23 cellular contexts compared by ENCODE assay signal in genomic region chr10:70448236-70448635, GRCh38. TPM values are rescaled to one million over a fixed set of nuclear protein-coding genes. Genes with fewer than 3 reads are reported as not detected.
"Had no signal": no experiment of that assay in that cellular context is flagged by ENCODE, and none has a peak within 500 bp of the region (broad histone marks: within the 10 kb centered on the region; RNA-seq: fewer than 3 reads in every experiment).

No MANE protein-coding gene starts in this region.

- H3K27me3 ChIP-seq: adrenal gland, transverse colon had no signal

- H3K4me3 ChIP-seq: adrenal gland, heart left ventricle, lung, smooth muscle cell, transverse colon had no signal

- DNase-seq: activated CD4-positive, alpha-beta T cell treated with anti-CD3 and anti-CD28 coated beads for 1 hour; activated naive CD4-positive, alpha-beta T cell; activated T-cell treated with anti-CD3 and anti-CD28 coated beads, Interleukin-2, amount 50 U/mL, for 1 hour; adrenal gland; cortex of kidney; endodermal cell; naive thymus-derived CD8-positive, alpha-beta T cell; occipital lobe; stimulated activated CD4-positive, alpha-beta T cell treated with anti-CD3 and anti-CD28 coated beads, Interleukin-15, amount 100 ng/mL, for 24 hours; stimulated activated CD8-positive, alpha-beta memory T cell treated with anti-CD3 and anti-CD28 coated beads, Interleukin-4, amount 100 ng/mL, for 48 hours; stimulated activated naive B cell treated with anti-CD40 and anti-IgM and Interleukin-4, amounts not matched to agents 10 μg/mL and 1 μg/mL and 100 μg/mL, for 72 hours; T-helper 9 cell; transverse colon had no signal

- H3K4me1 Mint-ChIP-seq: naive thymus-derived CD8-positive, alpha-beta T cell; stimulated activated naive B cell treated with anti-CD40 and anti-IgM and Interleukin-4, amounts not matched to agents 10 μg/mL and 1 μg/mL and 100 μg/mL, for 72 hours had no signal

- H3K27ac Mint-ChIP-seq: activated naive CD8-positive, alpha-beta T cell; activated T-helper 2 cell treated with anti-CD3 and anti-CD28 coated beads, Interferon-gamma antibody, Interleukin-2, Interleukin-4, amounts not matched to agents 10 μg/mL and 5 μg/mL and 100 μg/mL, durations not matched to agents 14 hours and 24 hours and 36 hours; endodermal cell; stimulated activated naive B cell treated with anti-CD40 and anti-IgM and Interleukin-4, amounts not matched to agents 10 μg/mL and 1 μg/mL and 100 μg/mL, for 72 hours had no signal

- H3K4me1 ChIP-seq: adrenal gland had no signal

- H3K27ac ChIP-seq: adrenal gland, heart left ventricle, transverse colon had no signal

- H3K9me3 Mint-ChIP-seq: activated T-helper 2 cell treated with anti-CD3 and anti-CD28 coated beads, Interferon-gamma antibody, Interleukin-2, Interleukin-4, amounts not matched to agents 10 μg/mL and 5 μg/mL and 100 μg/mL, durations not matched to agents 14 hours and 24 hours and 36 hours; endodermal cell; naive thymus-derived CD8-positive, alpha-beta T cell; stimulated activated naive B cell treated with anti-CD40 and anti-IgM and Interleukin-4, amounts not matched to agents 10 μg/mL and 1 μg/mL and 100 μg/mL, for 72 hours had no signal

- H3K9me3 ChIP-seq: adrenal gland, heart left ventricle, transverse colon had no signal

- H3K36me3 ChIP-seq: adrenal gland, heart left ventricle, transverse colon had no signal

- H3K4me3 Mint-ChIP-seq: activated naive CD8-positive, alpha-beta T cell; endodermal cell; naive thymus-derived CD8-positive, alpha-beta T cell; stimulated activated naive B cell treated with anti-CD40 and anti-IgM and Interleukin-4, amounts not matched to agents 10 μg/mL and 1 μg/mL and 100 μg/mL, for 72 hours had no signal

- ATAC-seq: heart left ventricle; naive thymus-derived CD8-positive, alpha-beta T cell; sciatic nerve; stimulated activated naive B cell treated with anti-CD40 and anti-IgM and Interleukin-4, amounts not matched to agents 10 μg/mL and 1 μg/mL and 100 μg/mL, for 72 hours had no signal

- H3K36me3 Mint-ChIP-seq: activated naive CD8-positive, alpha-beta T cell; naive thymus-derived CD8-positive, alpha-beta T cell; stimulated activated naive B cell treated with anti-CD40 and anti-IgM and Interleukin-4, amounts not matched to agents 10 μg/mL and 1 μg/mL and 100 μg/mL, for 72 hours had no signal

RNA-seq across cellular contexts. Expression of gene NODAL, which starts 6.8 kb away (rescaled TPM):
- total RNA-seq: activated T-helper 2 cell treated with anti-CD3 and anti-CD28 coated beads, Interferon-gamma antibody, Interleukin-2, Interleukin-4, amounts not matched to agents 10 μg/mL and 5 μg/mL and 100 μg/mL, durations not matched to agents 14 hours and 24 hours and 36 hours; adrenal gland; astrocyte; epithelial cell of proximal tubule; fibroblast of villous mesenchyme; lung; naive thymus-derived CD8-positive, alpha-beta T cell; sciatic nerve; smooth muscle cell; T-helper 1 cell treated with Interleukin-12 subunit alpha and Interleukin-12 subunit beta and Interleukin-4 antibody, amounts not matched to agents 30 ng/mL and 1 ng/mL, for 36 hours; transverse colon had no signal
- polyA plus RNA-seq: adrenal gland; heart left ventricle; lung; naive thymus-derived CD8-positive, alpha-beta T cell had no signal

RNA-seq across cellular contexts. Expression of gene PALD1, which starts 30.3 kb away (rescaled TPM):
- total RNA-seq: fibroblast of villous mesenchyme; naive thymus-derived CD8-positive, alpha-beta T cell had no signal
